Comparison of ENCODE assay signal across 8 cellular contexts in genomic region chr1:167936930-167937708, GRCh38. TPM values are rescaled to one million over a fixed set of nuclear protein-coding genes. Genes with fewer than 3 reads are reported as not detected.
DNase-seq lines count a peak whose midpoint lies in the region; FAIRE-seq and TF ChIP-seq lines count a peak whose summit lies in the region.

TSS of gene MPC2 (minus strand) at chr1:167937072. CDS start at chr1:167935841, 1,231 bp downstream.

- peak; percentile 35 for DNase-seq in HFFc6
- DNase-seq in NCI-H1105 treated with DMSO at 0.1 percent for 48 hours (lab: John Stamatoyannopoulos, UW) = peak; percentile 79
- peak; percentile 78 for DNase-seq in astrocyte (ENCODE audit: low read depth)
- peak; percentile 73 for DNase-seq in hepatic stellate cell (ENCODE audit: low spot score)
- peak; percentile 77 for DNase-seq in retina
- DNase-seq in T1000 (lab: John Stamatoyannopoulos, UW) = no peak

- H3K9me3 ChIP-seq in ES-I3 (ENCODE audit: control insufficient read depth, insufficient read depth, low read length) (no peaks in the 10 kb centered on the region), astrocyte (ENCODE audit: insufficient read depth, low read depth, low read length) (no peaks in the 10 kb centered on the region)

- H3K4me1 Mint-ChIP-seq in HFFc6 (ENCODE audit: low read depth) (peaks cover 40% of the 10 kb centered on the region), astrocyte (ENCODE audit: low read depth, unreplicated experiment) (peaks cover 9% of the 10 kb centered on the region)

- peak within 1 kb of the TSS; percentile 84 for H3K4me3 ChIP-seq in astrocyte (ENCODE audit: insufficient read depth, low read depth, low read length)

- H3K4me3 Mint-ChIP-seq in HFFc6 (peak within 1 kb of the TSS; percentile 95), astrocyte (ENCODE audit: unreplicated experiment) (peak within 1 kb of the TSS; percentile 96)

- no peak for TF ChIP-seq CTCF in HFFc6 (IDR thresholded peaks at IDR 0.05)
- no peak for TF ChIP-seq CTCF in astrocyte (IDR thresholded peaks at IDR 0.05; ENCODE audit: insufficient read depth, low read depth, low read length)

- H3K36me3 Mint-ChIP-seq in HFFc6 (ENCODE audit: low read depth) (peaks cover 4% of the 10 kb centered on the region; the same call in 1 of the 2 replicates), astrocyte (ENCODE audit: low read depth, unreplicated experiment) (no peaks in the 10 kb centered on the region)

- H3K27ac ChIP-seq in astrocyte (ENCODE audit: low read depth, low read length) = peak within 1 kb of the TSS; percentile 99

- H4K20me1 ChIP-seq in astrocyte (ENCODE audit: insufficient read depth, low read length) = peaks cover 33% of the 10 kb centered on the region

- no peaks in the 10 kb centered on the region for H3K9me3 Mint-ChIP-seq in HFFc6
- no peaks in the 10 kb centered on the region for H3K9me3 Mint-ChIP-seq in astrocyte (ENCODE audit: unreplicated experiment)

- intact Hi-C loops in T-helper 1 cell treated with Interleukin-12 subunit alpha and Interleukin-12 subunit beta and Interleukin-4 antibody, amounts not matched to agents 30 ng/mL and 1 ng/mL, for 36 hours (cut with micrococcal nuclease) = loop anchor here (1.0 to 10.0 kb wide), 21 partner anchors 134 to 1955 kb away; partner anchors contain the start of genes ATP1B1, BLZF1, CD247 and MPZL1

- FAIRE-seq in astrocyte (lab: Jason Lieb, UNC) = no peak

- H3K79me2 ChIP-seq in astrocyte (ENCODE audit: insufficient read depth, low read length) = peaks cover 84% of the 10 kb centered on the region

- peak within 1 kb of the TSS; percentile 96 for H3K9ac ChIP-seq in ES-I3 (ENCODE audit: low read depth, low read length)
- H3K9ac ChIP-seq in astrocyte (ENCODE audit: low read length) = peak within 1 kb of the TSS; percentile 99

- peak within 1 kb of the TSS; percentile 100 for H3K27ac Mint-ChIP-seq in HFFc6
- peak within 1 kb of the TSS; percentile 100 for H3K27ac Mint-ChIP-seq in astrocyte (ENCODE audit: unreplicated experiment)

- peak within 1 kb of the TSS; percentile 96 for H2AFZ ChIP-seq in astrocyte (ENCODE audit: low read depth, low read length)

- H3K4me1 ChIP-seq in ES-I3 (ENCODE audit: insufficient read depth, low read length) (no peaks in the 10 kb centered on the region; the same call in 1 of the 2 replicates), astrocyte (ENCODE audit: insufficient read depth, low read length) (peaks cover 8% of the 10 kb centered on the region)

- H3K27me3 Mint-ChIP-seq in HFFc6 (ENCODE audit: insufficient read depth) (no peaks in the 10 kb centered on the region), astrocyte (ENCODE audit: low read depth, unreplicated experiment) (no peaks in the 10 kb centered on the region)

- H3K36me3 ChIP-seq in ES-I3 (ENCODE audit: insufficient read depth, low read length) (no peaks in the 10 kb centered on the region), astrocyte (ENCODE audit: insufficient read depth, low read length) (no peaks in the 10 kb centered on the region)

- H3K27me3 ChIP-seq in astrocyte (ENCODE audit: insufficient read depth, low read length) = no peaks in the 10 kb centered on the region

- H3K4me2 ChIP-seq in astrocyte (ENCODE audit: low read length) = peak within 1 kb of the TSS; percentile 99

RNA-seq across cellular contexts. Expression of gene MPC2, which starts in this region (rescaled TPM):
- total RNA-seq in HFFc6 (2021; fragmentation: NEBNext Ultra II Directional; extraction: Animal tissue kit (Norgen Biotek cat#: 25700)) = 100 to 1,000 TPM; 109 to 124 (median 119) TPM
- total RNA-seq in T-helper 1 cell treated with Interleukin-12 subunit alpha and Interleukin-12 subunit beta and Interleukin-4 antibody, amounts not matched to agents 30 ng/mL and 1 ng/mL, for 36 hours = 45.3 and 51.7 TPM in 2 replicates
- total RNA-seq in astrocyte = 53.2 and 62.3 TPM in 2 replicates
